ENCODE assay signal across 1 cellular context in the genomic region with DNA sequence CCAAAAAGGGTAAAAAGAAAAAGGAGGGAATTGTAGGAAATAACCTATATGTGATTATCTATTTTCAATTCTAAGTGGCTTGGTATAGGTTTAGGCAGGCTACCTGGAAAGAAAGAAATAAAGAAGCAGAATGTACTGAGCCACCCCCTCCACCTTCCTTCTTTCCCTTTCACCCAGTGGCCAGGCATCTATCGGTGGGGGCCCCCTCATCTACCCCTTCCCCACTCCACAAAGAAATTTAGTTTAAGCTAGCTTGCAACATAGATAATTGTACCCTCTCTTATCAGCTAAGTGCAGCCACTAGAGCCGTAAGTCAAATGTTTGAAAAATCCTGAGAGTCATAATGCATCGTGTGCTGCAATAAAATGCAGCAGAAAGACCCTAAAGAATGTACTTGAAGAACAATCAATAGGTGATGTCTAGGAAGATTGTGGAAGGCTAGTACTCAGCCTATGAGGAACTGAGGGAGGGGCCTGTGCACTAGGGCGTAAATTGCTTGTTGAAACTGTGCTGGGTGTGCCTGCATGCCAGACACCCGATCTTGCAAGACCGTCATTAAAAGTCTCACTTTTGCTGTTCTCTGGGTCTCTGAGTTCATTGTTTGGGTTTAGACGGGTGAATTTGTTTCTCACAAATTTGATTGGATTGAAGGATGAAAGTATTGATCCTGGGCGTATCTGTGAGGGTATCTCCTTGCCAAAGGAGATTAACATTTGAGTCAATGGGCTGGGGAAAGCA.
TF ChIP-seq lines count a peak whose summit lies in the region.

No MANE protein-coding gene starts in this region.

TF ChIP-seq in HEK293, 187 proteins besides CTCF, POLR2A, EP300 and RAD21:
- TF ChIP-seq ZBTB17 (tag by site-specific recombination; IDR thresholded peaks at IDR 0.05) (peak; percentile 52; the same call in 1 of the 2 replicates), KLF1 (tag by site-specific recombination; IDR thresholded peaks at IDR 0.05) (0 out of 2 replicates have a peak, but pooled peaks have one; percentile 26)
